In the genomic region with DNA sequence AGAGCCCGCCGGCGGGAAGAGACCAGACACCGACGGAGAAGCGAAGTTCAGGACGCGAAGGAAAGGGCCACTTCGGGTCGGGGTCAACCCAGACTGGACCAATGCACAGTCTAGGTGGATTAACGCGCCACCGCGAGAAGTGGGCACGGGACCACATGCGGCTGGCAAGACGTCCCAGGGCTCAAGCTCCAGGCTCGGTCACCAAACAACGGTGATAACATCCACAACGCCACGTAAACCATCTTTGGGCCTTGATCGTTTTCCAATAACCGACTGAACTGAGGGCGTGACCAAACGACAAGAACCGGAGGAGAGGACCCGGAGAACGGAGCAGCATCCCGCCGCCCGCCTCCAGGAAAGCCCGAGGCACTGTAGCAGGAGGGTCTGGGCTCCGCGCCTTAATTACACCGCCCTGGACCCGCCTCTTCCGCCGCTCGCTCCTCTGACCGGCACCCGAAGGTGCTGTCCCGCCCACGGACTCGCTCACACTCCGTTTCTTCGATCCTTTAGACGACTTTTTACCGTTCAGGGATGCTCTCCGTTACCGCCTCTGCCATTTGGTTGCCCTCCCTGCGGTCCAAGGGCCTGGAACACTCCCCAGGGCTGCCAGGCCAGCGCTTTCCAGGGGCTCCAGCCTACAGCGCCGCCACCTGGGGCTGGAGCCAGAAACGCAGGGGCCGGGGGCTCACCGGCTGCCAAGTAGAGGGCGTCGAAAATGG, we compare ENCODE assay signal across 8 cellular contexts. TPM values are rescaled to one million over a fixed set of nuclear protein-coding genes. Genes with fewer than 3 reads are reported as not detected.
DNase-seq lines count a peak whose midpoint lies in the region; ATAC-seq and TF ChIP-seq lines count a peak whose summit lies in the region.

No MANE protein-coding gene starts in this region.

- TSS peak; percentile 32 for BruUV-seq in Calu3 (replicated peaks; lab: Mats Ljungman, UMichigan)

- H3K4me1 ChIP-seq in OCI-LY3 (ENCODE audit: low read length), result peaks cover 12% of the 10 kb centered on the region
- H3K4me1 ChIP-seq in neutrophil (ENCODE audit: control insufficient read depth in 1 of 2, insufficient read depth in 1 of 2, low read depth in 1 of 2, low read length in 1 of 2), result peaks cover 17 to 19% of the 10 kb centered on the region in 2 experiments
- H3K4me1 ChIP-seq in thoracic aorta (ENCODE audit: control insufficient read depth in 1 of 2, low read depth in 2 of 2), result peaks cover 7 to 16% of the 10 kb centered on the region in 2 donors

- ATAC-seq in GM19438 (IDR thresholded peaks at IDR 0.05; ENCODE audit: low read depth, unreplicated experiment) (peak; percentile 91), HG03521 (IDR thresholded peaks at IDR 0.05; ENCODE audit: unreplicated experiment) (peak; percentile 96), thoracic aorta (ENCODE audit: insufficient number of reproducible peaks, low FRiP score, low read depth) (peak; percentile 70)

- peaks cover 13% of the 10 kb centered on the region for H3K4me1 Mint-ChIP-seq in Calu3 (ENCODE audit: low read depth, unreplicated experiment)
- peaks cover 26% of the 10 kb centered on the region for H3K4me1 Mint-ChIP-seq in activated T-helper 2 cell treated with anti-CD3 and anti-CD28 coated beads, Interferon-gamma antibody, Interleukin-2, Interleukin-4, amounts not matched to agents 10 μg/mL and 5 μg/mL and 100 μg/mL, durations not matched to agents 14 hours and 24 hours and 36 hours (ENCODE audit: low read depth)

- H3K36me3 ChIP-seq in OCI-LY3 (replicated peaks; ENCODE audit: low read depth, low read length), result peaks cover 10% of the 10 kb centered on the region
- no peaks in the 10 kb centered on the region for H3K36me3 ChIP-seq in neutrophil
- H3K36me3 ChIP-seq in thoracic aorta, result no peaks in the 10 kb centered on the region

- DNase-seq in Calu3, result peak; percentile 74
- DNase-seq in activated T-helper 2 cell treated with anti-CD3 and anti-CD28 coated beads, Interferon-gamma antibody, Interleukin-2, Interleukin-4, amounts not matched to agents 10 μg/mL and 5 μg/mL and 100 μg/mL, durations not matched to agents 14 hours and 24 hours and 36 hours (ENCODE audit: low spot score), result peak; percentile 52
- DNase-seq in foreskin fibroblast, result peak; percentile 46 to 81
- DNase-seq in thoracic aorta (ENCODE audit: low spot score), result no peak

- H3K9me3 Mint-ChIP-seq in Calu3 (ENCODE audit: low read depth, unreplicated experiment), result no peaks in the 10 kb centered on the region
- peaks cover 6% of the 10 kb centered on the region for H3K9me3 Mint-ChIP-seq in activated T-helper 2 cell treated with anti-CD3 and anti-CD28 coated beads, Interferon-gamma antibody, Interleukin-2, Interleukin-4, amounts not matched to agents 10 μg/mL and 5 μg/mL and 100 μg/mL, durations not matched to agents 14 hours and 24 hours and 36 hours

- H4K20me1 ChIP-seq in OCI-LY3 (ENCODE audit: insufficient read depth, low read length), result no peaks in the 10 kb centered on the region

- H3K4me3 ChIP-seq in OCI-LY3 (ENCODE audit: low read length) (peak overlapping the region; percentile 81), foreskin fibroblast (ENCODE audit: low read depth in 1 of 2, low read length in 2 of 2) (peak overlapping the region; percentile 68 to 84), neutrophil (ENCODE audit: low read depth in 1 of 2, low read length in 1 of 2) (peak overlapping the region; percentile 71 to 76), thoracic aorta (peak overlapping the region; percentile 92)

- peak overlapping the region; percentile 87 for H3K9ac ChIP-seq in OCI-LY3 (ENCODE audit: low read length)

- H3K79me2 ChIP-seq in OCI-LY3 (ENCODE audit: low read length), result peaks cover 38% of the 10 kb centered on the region

- H3K27ac Mint-ChIP-seq in Calu3 (ENCODE audit: unreplicated experiment), result peak overlapping the region; percentile 65
- peak overlapping the region; percentile 79 for H3K27ac Mint-ChIP-seq in activated T-helper 2 cell treated with anti-CD3 and anti-CD28 coated beads, Interferon-gamma antibody, Interleukin-2, Interleukin-4, amounts not matched to agents 10 μg/mL and 5 μg/mL and 100 μg/mL, durations not matched to agents 14 hours and 24 hours and 36 hours

- peak overlapping the region; percentile 84 for H3K4me3 Mint-ChIP-seq in Calu3 (ENCODE audit: low read depth, unreplicated experiment)
- peak overlapping the region; percentile 95 for H3K4me3 Mint-ChIP-seq in activated T-helper 2 cell treated with anti-CD3 and anti-CD28 coated beads, Interferon-gamma antibody, Interleukin-2, Interleukin-4, amounts not matched to agents 10 μg/mL and 5 μg/mL and 100 μg/mL, durations not matched to agents 14 hours and 24 hours and 36 hours (ENCODE audit: low read depth)

- CTCF ChIA-PET in Calu3 (lab: Charles Lee), result interaction anchor here (0.7 to 0.9 kb wide), 3 partner anchors 16 to 127 kb away, joined by 3 to 4 read pairs (median 3); no protein-coding TSS in a partner anchor

- H3K27me3 ChIP-seq in OCI-LY3 (ENCODE audit: low read depth, low read length) (no peaks in the 10 kb centered on the region), neutrophil (peaks cover 55% of the 10 kb centered on the region), thoracic aorta (replicated peaks; ENCODE audit: insufficient read depth) (no peaks in the 10 kb centered on the region)

- H3K9me3 ChIP-seq in OCI-LY3 (ENCODE audit: insufficient read depth, low read length) (no peaks in the 10 kb centered on the region), neutrophil (no peaks in the 10 kb centered on the region), thoracic aorta (no peaks in the 10 kb centered on the region)

- peaks cover 16% of the 10 kb centered on the region for H3K36me3 Mint-ChIP-seq in Calu3 (ENCODE audit: insufficient read depth, unreplicated experiment)
- H3K36me3 Mint-ChIP-seq in activated T-helper 2 cell treated with anti-CD3 and anti-CD28 coated beads, Interferon-gamma antibody, Interleukin-2, Interleukin-4, amounts not matched to agents 10 μg/mL and 5 μg/mL and 100 μg/mL, durations not matched to agents 14 hours and 24 hours and 36 hours (ENCODE audit: low read depth), result peaks cover 14% of the 10 kb centered on the region

- intact Hi-C loops in Calu3 (cut with micrococcal nuclease; ENCODE audit: unreplicated experiment), result no loop called here
- intact Hi-C loops in activated T-helper 2 cell treated with anti-CD3 and anti-CD28 coated beads, Interferon-gamma antibody, Interleukin-2, Interleukin-4, amounts not matched to agents 10 μg/mL and 5 μg/mL and 100 μg/mL, durations not matched to agents 14 hours and 24 hours and 36 hours (cut with micrococcal nuclease), result loop anchor here (2.0 kb wide), 1 partner anchor 47 kb away; a partner anchor contains a TSS

- H3K27me3 Mint-ChIP-seq in Calu3 (ENCODE audit: unreplicated experiment), result no peaks in the 10 kb centered on the region
- H3K27me3 Mint-ChIP-seq in activated T-helper 2 cell treated with anti-CD3 and anti-CD28 coated beads, Interferon-gamma antibody, Interleukin-2, Interleukin-4, amounts not matched to agents 10 μg/mL and 5 μg/mL and 100 μg/mL, durations not matched to agents 14 hours and 24 hours and 36 hours (ENCODE audit: low read depth), result peaks cover 38% of the 10 kb centered on the region

- peak; percentile 62 for TF ChIP-seq CTCF in Calu3 (IDR thresholded peaks at IDR 0.05; ENCODE audit: unreplicated experiment)
- TF ChIP-seq CTCF in OCI-LY3 (IDR thresholded peaks at IDR 0.05; ENCODE audit: low read depth, low read length), result peak; percentile 90
- TF ChIP-seq CTCF in foreskin fibroblast (IDR thresholded peaks at IDR 0.05; ENCODE audit: low read depth, low read length), result peak; percentile 79
- TF ChIP-seq CTCF in neutrophil (IDR thresholded peaks at IDR 0.05), result no peak
- peak; percentile 34 for TF ChIP-seq CTCF in thoracic aorta (IDR thresholded peaks at IDR 0.05)

- peak overlapping the region; percentile 53 for H3K27ac ChIP-seq in OCI-LY3 (ENCODE audit: low read length)
- H3K27ac ChIP-seq in neutrophil, result no peak overlapping the region
- peak overlapping the region; percentile 2 to 77 for H3K27ac ChIP-seq in thoracic aorta

- H3K4me2 ChIP-seq in OCI-LY3 (ENCODE audit: low read length), result peak overlapping the region; percentile 89

- H2AFZ ChIP-seq in OCI-LY3 (ENCODE audit: low read depth, low read length), result peak overlapping the region; percentile 81

RNA-seq across cellular contexts. Expression of a gene that starts 44.1 kb away (rescaled TPM):
- total RNA-seq in Calu3 (2022) (not detected in 2 replicates), thoracic aorta (not detected)
- not detected in 2 replicates for total RNA-seq in activated T-helper 2 cell treated with anti-CD3 and anti-CD28 coated beads, Interferon-gamma antibody, Interleukin-2, Interleukin-4, amounts not matched to agents 10 μg/mL and 5 μg/mL and 100 μg/mL, durations not matched to agents 14 hours and 24 hours and 36 hours

RNA-seq across cellular contexts. Expression of a gene that starts 46.9 kb away (rescaled TPM):
- 4.9 and 5.0 TPM in 2 replicates for total RNA-seq in Calu3 (2022)
- 6.7 and 7.1 TPM in 2 replicates for total RNA-seq in activated T-helper 2 cell treated with anti-CD3 and anti-CD28 coated beads, Interferon-gamma antibody, Interleukin-2, Interleukin-4, amounts not matched to agents 10 μg/mL and 5 μg/mL and 100 μg/mL, durations not matched to agents 14 hours and 24 hours and 36 hours
- 1 to 10 TPM in 1 of 2 donors, under 1 TPM in 1; 0.81 to 8.1 TPM for total RNA-seq in thoracic aorta

RNA-seq across cellular contexts. Expression of a gene that starts 52.5 kb away (rescaled TPM):
- total RNA-seq in Calu3 (2022), result not detected in 2 replicates
- total RNA-seq in activated T-helper 2 cell treated with anti-CD3 and anti-CD28 coated beads, Interferon-gamma antibody, Interleukin-2, Interleukin-4, amounts not matched to agents 10 μg/mL and 5 μg/mL and 100 μg/mL, durations not matched to agents 14 hours and 24 hours and 36 hours, result not detected in 2 replicates
- not detected for total RNA-seq in thoracic aorta

RNA-seq across cellular contexts. Expression of a gene that starts 59.8 kb away (rescaled TPM):
- 7.0 and 7.1 TPM in 2 replicates for total RNA-seq in Calu3 (2022)
- 0.46 TPM in 1 of 2 replicates, not detected in the other for total RNA-seq in activated T-helper 2 cell treated with anti-CD3 and anti-CD28 coated beads, Interferon-gamma antibody, Interleukin-2, Interleukin-4, amounts not matched to agents 10 μg/mL and 5 μg/mL and 100 μg/mL, durations not matched to agents 14 hours and 24 hours and 36 hours
- not detected for total RNA-seq in thoracic aorta
